8 cellular contexts compared by ENCODE assay signal in genomic region chr2:223970343-223971128, GRCh38. TPM values are rescaled to one million over a fixed set of nuclear protein-coding genes. Genes with fewer than 3 reads are reported as not detected.
A peak's percentile ranks its signal among the peaks of the same experiment; 100 is the strongest.
DNase-seq lines count a peak whose midpoint lies in the region; ATAC-seq and TF ChIP-seq lines count a peak whose summit lies in the region.

No MANE protein-coding gene starts in this region.

- H4K91ac ChIP-seq in trophoblast cell (ENCODE audit: low read depth, low read length): no peak overlapping the region

- no CpG with 5 or more reads among the region's 8 CpGs for WGBS in trophoblast cell (ENCODE audit: extremely low coverage, insufficient coverage, insufficient read length)

- peak; percentile 71 for ATAC-seq in HG03135 (IDR thresholded peaks at IDR 0.05; ENCODE audit: unreplicated experiment)
- peak; percentile 57 for ATAC-seq in foreskin keratinocyte

- no peak overlapping the region for H3K9ac ChIP-seq in trophoblast cell (ENCODE audit: low read length)

- H4K12ac ChIP-seq in trophoblast cell (ENCODE audit: low read depth, low read length): no peak overlapping the region

- no peaks in the 10 kb centered on the region for H3K79me1 ChIP-seq in trophoblast cell (ENCODE audit: low read length)

- in situ Hi-C loops in GM13976 (cut with MboI; ENCODE audit: low sequenced_read_pairs, unreplicated experiment): no loop called here

- H3K18ac ChIP-seq in trophoblast cell (ENCODE audit: low read length): no peak overlapping the region

- no peak overlapping the region for H3K23ac ChIP-seq in trophoblast cell (ENCODE audit: low read length)

- peak; percentile 77 for TF ChIP-seq CTCF in AG09309 (IDR thresholded peaks at IDR 0.05; ENCODE audit: control insufficient read depth, insufficient read depth, low read depth, low read length, missing control alignments)
- peak; percentile 81 for TF ChIP-seq CTCF in GM13976 (IDR thresholded peaks at IDR 0.05; ENCODE audit: borderline replicate concordance, control extremely low read depth, extremely low read depth, insufficient read depth, missing control alignments)
- TF ChIP-seq CTCF in foreskin keratinocyte (conservative IDR thresholded peaks at IDR 0.05): peak; percentile 97

- H2BK120ac ChIP-seq in trophoblast cell (ENCODE audit: insufficient read depth, low read length, poor library complexity): no peak overlapping the region

- no peak overlapping the region for H2BK5ac ChIP-seq in trophoblast cell (ENCODE audit: low read depth, low read length, poor library complexity)

- H4K8ac ChIP-seq in trophoblast cell (ENCODE audit: low read depth, low read length): no peak overlapping the region

- H3K9me3 ChIP-seq in trophoblast cell (ENCODE audit: insufficient read depth, low read depth, low read length): no peaks in the 10 kb centered on the region

- no peak overlapping the region for H3K14ac ChIP-seq in trophoblast cell (ENCODE audit: low read length)

- H3K27me3 ChIP-seq in foreskin keratinocyte (no peaks in the 10 kb centered on the region), trophoblast cell (ENCODE audit: insufficient read depth, low read length) (no peaks in the 10 kb centered on the region)

- H3K27ac ChIP-seq in foreskin keratinocyte (no peak overlapping the region), trophoblast cell (ENCODE audit: low read depth, low read length) (no peak overlapping the region)

- no peak overlapping the region for H2BK12ac ChIP-seq in trophoblast cell (ENCODE audit: low read length)

- no peak overlapping the region for H2AFZ ChIP-seq in trophoblast cell (ENCODE audit: insufficient read depth, low read length, poor library complexity)

- no peak overlapping the region for H3K4me3 ChIP-seq in AG09309 (ENCODE audit: control insufficient read depth, low read depth, low read length)
- H3K4me3 ChIP-seq in trophoblast cell (ENCODE audit: low read depth, low read length): no peak overlapping the region

- H3K4me2 ChIP-seq in trophoblast cell (ENCODE audit: low read length): no peak overlapping the region

- H3K4ac ChIP-seq in trophoblast cell (ENCODE audit: low read depth, low read length): no peak overlapping the region

- no peak overlapping the region for H2AK5ac ChIP-seq in trophoblast cell (ENCODE audit: low read length)

- DNase-seq in AG09309 (ENCODE audit: low read depth): no peak
- peak; percentile 44 for DNase-seq in GM13976 (ENCODE audit: low spot score)
- DNase-seq in NCI-H774 (lab: John Stamatoyannopoulos, UW): peak; percentile 8
- DNase-seq in activated CD8-positive, alpha-beta memory T cell treated with anti-CD3 and anti-CD28 coated beads, Interleukin-2, amount 50 U/mL, for 48 hours: peak; percentile 67
- peak in 1 of 2 donors; percentile 41 for DNase-seq in foreskin keratinocyte
- DNase-seq in trophoblast cell: peak; percentile 64 to 94
- no peak for DNase-seq in GM19238 (ENCODE audit: insufficient read length, low spot score)

- H3K36me3 ChIP-seq in trophoblast cell (ENCODE audit: control insufficient read depth in 1 of 2, insufficient read depth in 2 of 2, low read length in 2 of 2): peaks cover 10 to 11% of the 10 kb centered on the region in 2 experiments

- H3K79me2 ChIP-seq in trophoblast cell (ENCODE audit: control insufficient read depth, insufficient read depth, low read length, poor library complexity): no peaks in the 10 kb centered on the region

- H3K4me1 ChIP-seq in foreskin keratinocyte: no peaks in the 10 kb centered on the region
- H3K4me1 ChIP-seq in trophoblast cell (ENCODE audit: control insufficient read depth in 1 of 2, insufficient read depth in 2 of 2, low read length in 2 of 2): no peaks in the 10 kb centered on the region

RNA-seq across cellular contexts. Expression of gene MRPL44, which starts 13.3 kb away (rescaled TPM):
- 29.5 and 33.2 TPM in 2 replicates for total RNA-seq in foreskin keratinocyte
- polyA plus RNA-seq in foreskin keratinocyte: 25.3 and 31.6 TPM in 2 replicates
- polyA plus RNA-seq in trophoblast cell (2013): 28.2 and 28.9 TPM in 2 replicates

RNA-seq across cellular contexts. Expression of gene WDFY1, which starts 25.4 kb away (rescaled TPM):
- total RNA-seq in foreskin keratinocyte: 45.5 and 49.3 TPM in 2 replicates
- 11.8 and 12.0 TPM in 2 replicates for polyA plus RNA-seq in foreskin keratinocyte
- 27.3 and 28.3 TPM in 2 replicates for polyA plus RNA-seq in trophoblast cell (2013)

Comparison
In these comparisons a context has a peak if more than half of its experiments do, and no peak if none do; other contexts are left out.
1. DNase-seq: peak in GM13976 (single experiment), NCI-H774 (single experiment), activated CD8-positive, alpha-beta memory T cell treated with anti-CD3 and anti-CD28 coated beads, Interleukin-2, amount 50 U/mL, for 48 hours (single experiment) and trophoblast cell (2 of 2); none in AG09309 (single experiment) and GM19238 (single experiment).
2. Peak in every context shown above with its lines, with median percentiles within 50 percentile points of each other: CTCF ChIP-seq.